8 cellular contexts compared by ENCODE assay signal in the genomic region with DNA sequence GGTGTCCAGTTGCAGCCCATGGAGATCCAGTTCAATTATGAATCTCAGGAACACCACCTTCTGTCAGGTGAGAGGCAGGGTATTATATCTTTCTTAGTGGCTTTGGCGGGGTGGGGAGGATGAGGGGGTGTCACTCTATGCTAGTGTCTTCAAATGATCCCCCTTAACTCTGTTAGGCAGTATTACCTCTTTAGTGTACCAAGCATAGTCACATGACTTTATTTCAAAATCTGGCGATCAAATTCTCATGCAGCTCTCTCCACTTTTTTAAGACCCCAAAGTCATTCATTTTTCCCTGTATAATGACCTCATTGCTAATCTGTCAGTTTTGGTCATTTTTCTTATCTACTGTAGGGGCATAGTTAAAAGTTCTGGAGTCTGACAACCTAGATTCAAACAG. TPM values are rescaled to one million over a fixed set of nuclear protein-coding genes. Genes with fewer than 3 reads are reported as not detected.
DNase-seq lines count a peak whose midpoint lies in the region; ATAC-seq and TF ChIP-seq lines count a peak whose summit lies in the region.

No MANE protein-coding gene starts in this region.

- peak overlapping the region; percentile 99 for H3K27ac Mint-ChIP-seq in activated T-cell treated with anti-CD3 and anti-CD28 coated beads, Interleukin-2, amount 50 U/mL, for 72 hours
- H3K27ac Mint-ChIP-seq in activated naive CD8-positive, alpha-beta T cell treated with anti-CD3 and anti-CD28 coated beads for 36 hours = peak overlapping the region; percentile 17

- H3K27ac ChIP-seq in tibial artery = peak overlapping the region in 1 of 2 donors; percentile 84

- peaks cover 0 to 25% (median 13%) of the 10 kb centered on the region in 4 donors for H3K4me1 ChIP-seq in tibial artery

- H3K36me3 Mint-ChIP-seq in activated T-cell treated with anti-CD3 and anti-CD28 coated beads, Interleukin-2, amount 50 U/mL, for 72 hours (ENCODE audit: insufficient read depth in 2 of 2) = peaks cover 26 to 44% of the 10 kb centered on the region in 2 donors
- peaks cover 69% of the 10 kb centered on the region for H3K36me3 Mint-ChIP-seq in activated naive CD8-positive, alpha-beta T cell treated with anti-CD3 and anti-CD28 coated beads for 36 hours

- H3K36me3 ChIP-seq in tibial artery = peaks cover 0 to 22% (median 13%) of the 10 kb centered on the region in 3 donors

- H3K27me3 ChIP-seq in tibial artery = no peaks in the 10 kb centered on the region

- H3K27me3 Mint-ChIP-seq in activated T-cell treated with anti-CD3 and anti-CD28 coated beads, Interleukin-2, amount 50 U/mL, for 72 hours (ENCODE audit: low read depth) = no peaks in the 10 kb centered on the region
- H3K27me3 Mint-ChIP-seq in activated naive CD8-positive, alpha-beta T cell treated with anti-CD3 and anti-CD28 coated beads for 36 hours = peaks cover 4% of the 10 kb centered on the region

- H3K4me3 Mint-ChIP-seq in activated T-cell treated with anti-CD3 and anti-CD28 coated beads, Interleukin-2, amount 50 U/mL, for 72 hours = peak overlapping the region; percentile 88 to 94
- H3K4me3 Mint-ChIP-seq in activated naive CD8-positive, alpha-beta T cell treated with anti-CD3 and anti-CD28 coated beads for 36 hours = peak overlapping the region; percentile 100

- TF ChIP-seq CTCF in tibial artery (IDR thresholded peaks at IDR 0.05) (no peak), omental fat pad (IDR thresholded peaks at IDR 0.05) (no peak)

- H3K9me3 Mint-ChIP-seq in activated T-cell treated with anti-CD3 and anti-CD28 coated beads, Interleukin-2, amount 50 U/mL, for 72 hours = peaks cover 2 to 8% of the 10 kb centered on the region in 2 donors
- H3K9me3 Mint-ChIP-seq in activated naive CD8-positive, alpha-beta T cell treated with anti-CD3 and anti-CD28 coated beads for 36 hours = peaks cover 10% of the 10 kb centered on the region

- H3K4me1 Mint-ChIP-seq in activated T-cell treated with anti-CD3 and anti-CD28 coated beads, Interleukin-2, amount 50 U/mL, for 72 hours (ENCODE audit: low read depth) = peaks cover 50% of the 10 kb centered on the region
- H3K4me1 Mint-ChIP-seq in activated naive CD8-positive, alpha-beta T cell treated with anti-CD3 and anti-CD28 coated beads for 36 hours = peaks cover 34% of the 10 kb centered on the region

- intact Hi-C loops in tibial artery (cut with DNase I; ENCODE audit: low total_unique reads) = loop anchor here (5.0 kb wide), 1 partner anchor 51 kb away; a partner anchor contains a TSS

- no peak for DNase-seq in activated T-cell treated with anti-CD3 and anti-CD28 coated beads, Interleukin-2, amount 50 U/mL, for 72 hours
- no peak for DNase-seq in activated T-cell treated with anti-CD3 and anti-CD28 coated beads, Interleukin-2, amount 50 U/mL, for 1 hour
- no peak for DNase-seq in activated naive CD8-positive, alpha-beta T cell treated with anti-CD3 and anti-CD28 coated beads for 36 hours
- DNase-seq in left kidney (ENCODE audit: low read depth, low spot score) = peak; percentile 19
- DNase-seq in tibial artery = no peak
- no peak for DNase-seq in NCI-H1417 (lab: John Stamatoyannopoulos, UW)
- no peak for DNase-seq in omental fat pad (ENCODE audit: low spot score)
- no peak for DNase-seq in SK-N-DZ (ENCODE audit: low spot score)

- peak overlapping the region; percentile 60 to 79 for H3K4me3 ChIP-seq in tibial artery

- no peak for ATAC-seq in activated T-cell treated with anti-CD3 and anti-CD28 coated beads, Interleukin-2, amount 50 U/mL, for 72 hours (replicated peaks in 1 of 2)
- ATAC-seq in omental fat pad (ENCODE audit: low FRiP score) = no peak

- H3K9me3 ChIP-seq in tibial artery = no peaks in the 10 kb centered on the region

RNA-seq across cellular contexts. Expression of a gene that starts 1.1 kb away (rescaled TPM):
- 10 to 100 TPM; 47.2 to 49.6 TPM for total RNA-seq in activated T-cell treated with anti-CD3 and anti-CD28 coated beads, Interleukin-2, amount 50 U/mL, for 72 hours
- total RNA-seq in activated naive CD8-positive, alpha-beta T cell treated with anti-CD3 and anti-CD28 coated beads for 36 hours = 10 to 100 TPM; 11.9 to 12.0 TPM
- 10 to 100 TPM in 3 of 4 donors, 1 to 10 TPM in 1; 9.5 to 14.0 (median 13.6) TPM for total RNA-seq in omental fat pad
- polyA plus RNA-seq in SK-N-DZ (2014; cell fraction: cytosol; rRNA removed) = 10.4 and 13.2 TPM in 2 replicates
- 46.4 and 63.4 TPM in 2 replicates for polyA plus RNA-seq in SK-N-DZ (2014; cell fraction: nucleus; rRNA removed)

RNA-seq across cellular contexts. Expression of a gene that starts 50.3 kb away (rescaled TPM):
- total RNA-seq in activated T-cell treated with anti-CD3 and anti-CD28 coated beads, Interleukin-2, amount 50 U/mL, for 72 hours = 10 to 100 TPM; 18.6 to 22.4 TPM
- 10 to 100 TPM; 12.6 to 13.2 TPM for total RNA-seq in activated naive CD8-positive, alpha-beta T cell treated with anti-CD3 and anti-CD28 coated beads for 36 hours
- total RNA-seq in omental fat pad = 10 to 100 TPM; 15.9 to 33.9 (median 22.8) TPM
- polyA plus RNA-seq in SK-N-DZ (2014; cell fraction: cytosol; rRNA removed) = 20.8 and 21.3 TPM in 2 replicates
- 18.5 and 59.4 TPM in 2 replicates for polyA plus RNA-seq in SK-N-DZ (2014; cell fraction: nucleus; rRNA removed)

RNA-seq across cellular contexts. Expression of a gene that starts 53.1 kb away (rescaled TPM):
- 10 to 100 TPM; 57.4 to 57.8 TPM for total RNA-seq in activated T-cell treated with anti-CD3 and anti-CD28 coated beads, Interleukin-2, amount 50 U/mL, for 72 hours
- 10 to 100 TPM; 48.8 to 49.2 TPM for total RNA-seq in activated naive CD8-positive, alpha-beta T cell treated with anti-CD3 and anti-CD28 coated beads for 36 hours
- total RNA-seq in omental fat pad = 10 to 100 TPM; 24.8 to 41.9 (median 30.8) TPM
- polyA plus RNA-seq in SK-N-DZ (2014; cell fraction: cytosol; rRNA removed) = 27.7 and 29.0 TPM in 2 replicates
- 22.3 and 28.6 TPM in 2 replicates for polyA plus RNA-seq in SK-N-DZ (2014; cell fraction: nucleus; rRNA removed)
